ENCODE assay signal across 25 cellular contexts in the genomic region with DNA sequence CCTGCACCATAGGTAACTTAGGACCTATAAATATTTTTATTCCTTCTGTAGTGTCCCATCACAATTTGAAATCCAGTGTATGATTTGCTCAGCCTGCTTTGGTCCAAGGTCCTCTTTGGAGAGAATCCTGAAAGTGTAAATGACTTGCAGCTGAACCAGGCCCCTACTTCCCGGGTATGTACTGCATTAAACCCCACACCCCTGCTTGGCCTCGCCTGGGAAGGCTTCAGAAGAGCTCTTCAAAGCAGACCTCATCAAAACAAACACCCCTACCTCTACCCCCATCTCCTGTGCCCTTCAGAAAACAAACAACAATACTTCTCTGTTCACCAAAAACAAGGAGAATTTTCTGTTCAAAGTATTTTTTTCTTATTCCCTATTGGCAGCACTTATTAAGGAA.
"Had no signal": no experiment of that assay in that cellular context is flagged by ENCODE, and none has a peak within 500 bp of the region (broad histone marks: within the 10 kb centered on the region; RNA-seq: fewer than 3 reads in every experiment).

No MANE protein-coding gene starts in this region.

- H3K4me1 Mint-ChIP-seq: mesothelial cell of epicardium; naive thymus-derived CD4-positive, alpha-beta T cell; stimulated activated memory B cell treated with anti-CD40 and anti-IgM and Interleukin-4, amounts not matched to agents 10 μg/mL and 1 μg/mL and 100 μg/mL, for 72 hours; stimulated activated naive CD8-positive, alpha-beta T cell treated with anti-CD3 and anti-CD28 coated beads, Interleukin-15, amount 100 ng/mL, for 72 hours had no signal

- H3K27ac Mint-ChIP-seq: mesothelial cell of epicardium; naive thymus-derived CD4-positive, alpha-beta T cell; natural killer cell treated with Interleukin-12 subunit alpha and Interleukin-12 subunit beta and Interleukin-15 and Interleukin-18, amount 100 ng/mL, for 72 hours; stimulated activated memory B cell treated with anti-CD40 and anti-IgM and Interleukin-4, amounts not matched to agents 10 μg/mL and 1 μg/mL and 100 μg/mL, for 72 hours; stimulated activated naive CD8-positive, alpha-beta T cell treated with anti-CD3 and anti-CD28 coated beads, Interleukin-15, amount 100 ng/mL, for 72 hours had no signal

- H3K4me1 ChIP-seq: prostate gland, transverse colon, uterus had no signal

- H2AFZ ChIP-seq: hepatocyte had no signal

- H3K27me3 Mint-ChIP-seq: stimulated activated naive CD8-positive, alpha-beta T cell treated with anti-CD3 and anti-CD28 coated beads, Interleukin-15, amount 100 ng/mL, for 72 hours had no signal

- H3K9me3 Mint-ChIP-seq: mesothelial cell of epicardium; naive thymus-derived CD4-positive, alpha-beta T cell; natural killer cell treated with Interleukin-12 subunit alpha and Interleukin-12 subunit beta and Interleukin-15 and Interleukin-18, amount 100 ng/mL, for 72 hours; stimulated activated memory B cell treated with anti-CD40 and anti-IgM and Interleukin-4, amounts not matched to agents 10 μg/mL and 1 μg/mL and 100 μg/mL, for 72 hours; stimulated activated naive CD8-positive, alpha-beta T cell treated with anti-CD3 and anti-CD28 coated beads, Interleukin-15, amount 100 ng/mL, for 72 hours had no signal

- ATAC-seq: heart right ventricle; naive thymus-derived CD4-positive, alpha-beta T cell; natural killer cell treated with Interleukin-12 subunit alpha and Interleukin-12 subunit beta and Interleukin-15 and Interleukin-18, amount 100 ng/mL, for 72 hours; right cardiac atrium; stimulated activated memory B cell treated with anti-CD40 and anti-IgM and Interleukin-4, amounts not matched to agents 10 μg/mL and 1 μg/mL and 100 μg/mL, for 72 hours; stimulated activated naive CD8-positive, alpha-beta T cell treated with anti-CD3 and anti-CD28 coated beads, Interleukin-15, amount 100 ng/mL, for 72 hours had no signal

- H3K4me3 ChIP-seq: heart right ventricle, hepatocyte, left ventricle myocardium inferior, lung, ovary, prostate gland, smooth muscle cell, transverse colon, uterus had no signal

- H3K36me3 Mint-ChIP-seq: mesothelial cell of epicardium; naive thymus-derived CD4-positive, alpha-beta T cell; natural killer cell treated with Interleukin-12 subunit alpha and Interleukin-12 subunit beta and Interleukin-15 and Interleukin-18, amount 100 ng/mL, for 72 hours; stimulated activated memory B cell treated with anti-CD40 and anti-IgM and Interleukin-4, amounts not matched to agents 10 μg/mL and 1 μg/mL and 100 μg/mL, for 72 hours had no signal

- H3K27me3 ChIP-seq: heart right ventricle, hepatocyte, ovary, transverse colon, uterus had no signal

- H3K36me3 ChIP-seq: heart right ventricle, left ventricle myocardium inferior, ovary, prostate gland, transverse colon, uterus had no signal

- H3K4me3 Mint-ChIP-seq: mesothelial cell of epicardium; naive thymus-derived CD4-positive, alpha-beta T cell; natural killer cell treated with Interleukin-12 subunit alpha and Interleukin-12 subunit beta and Interleukin-15 and Interleukin-18, amount 100 ng/mL, for 72 hours; stimulated activated memory B cell treated with anti-CD40 and anti-IgM and Interleukin-4, amounts not matched to agents 10 μg/mL and 1 μg/mL and 100 μg/mL, for 72 hours; stimulated activated naive CD8-positive, alpha-beta T cell treated with anti-CD3 and anti-CD28 coated beads, Interleukin-15, amount 100 ng/mL, for 72 hours had no signal

- H3K79me2 ChIP-seq: hepatocyte had no signal

- H3K9me3 ChIP-seq: heart right ventricle, left ventricle myocardium inferior, ovary, prostate gland, transverse colon, uterus had no signal

- H3K4me2 ChIP-seq: hepatocyte, smooth muscle cell had no signal

- H3K27ac ChIP-seq: heart right ventricle, hepatocyte, left ventricle myocardium inferior, ovary, prostate gland, transverse colon, uterus had no signal

- DNase-seq: heart right ventricle; islet precursor cell; left ventricle myocardium inferior; mesendoderm; naive thymus-derived CD4-positive, alpha-beta T cell; ovary; posterior cingulate gyrus; retina; stimulated activated CD4-positive, alpha-beta T cell treated with anti-CD3 and anti-CD28 coated beads, Interleukin-1b, Interleukin-23, amount 100 ng/mL, for 48 hours; stimulated activated CD4-positive, alpha-beta T cell treated with anti-CD3 and anti-CD28 coated beads, Interleukin-2, amount 100 ng/mL, for 48 hours; stimulated activated CD4-positive, alpha-beta T cell treated with anti-CD3 and anti-CD28 coated beads, Interleukin-4, amount 100 ng/mL, for 4 hours; stimulated activated CD8-positive, alpha-beta memory T cell treated with anti-CD3 and anti-CD28 coated beads, Interleukin-4, amount 100 ng/mL, for 48 hours; stimulated activated naive CD4-positive, alpha-beta T cell treated with Interleukin-2 at 50 U/mL for 16 hours; stimulated activated naive CD8-positive, alpha-beta T cell treated with anti-CD3 and anti-CD28 coated beads, Interleukin-15, amount 100 ng/mL, for 72 hours; substantia nigra; transverse colon; uterus had no signal
